12 cellular contexts compared by ENCODE assay signal in the genomic region with DNA sequence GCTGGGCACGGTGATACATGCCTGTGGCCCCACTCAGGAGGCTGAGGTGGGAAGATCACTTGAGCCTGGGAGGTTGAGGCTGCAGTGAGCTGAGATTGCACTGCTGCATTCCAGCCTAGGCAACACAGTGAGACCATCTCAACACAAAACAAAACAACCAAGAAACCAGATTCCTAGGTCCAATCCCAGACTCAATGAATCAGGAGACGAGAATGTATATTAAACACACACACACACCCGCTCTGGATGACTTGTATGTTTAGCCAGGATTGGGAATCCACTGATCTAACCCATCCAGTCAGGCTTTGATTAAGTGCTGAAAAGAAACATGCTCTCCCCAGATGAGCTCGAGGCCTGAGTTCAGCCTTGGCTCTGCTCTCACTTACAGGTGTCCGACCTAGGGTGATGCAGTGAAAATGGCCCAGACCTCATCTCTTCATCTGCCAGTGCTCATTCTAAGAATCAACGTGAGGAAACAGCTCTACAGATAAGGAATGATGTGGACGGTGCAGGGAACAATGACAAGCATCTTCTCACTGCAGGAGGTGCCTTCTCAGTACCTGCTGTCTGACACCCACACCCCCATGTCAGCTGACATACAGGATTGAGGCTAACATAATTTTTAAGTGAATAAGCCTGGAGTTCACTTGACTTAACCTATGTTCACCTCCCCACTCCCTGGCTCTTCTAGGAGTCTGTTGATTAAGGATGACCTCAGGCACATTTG. TPM values are rescaled to one million over a fixed set of nuclear protein-coding genes. Genes with fewer than 3 reads are reported as not detected.
A peak's percentile ranks its signal among the peaks of the same experiment; 100 is the strongest.
DNase-seq lines count a peak whose midpoint lies in the region; ATAC-seq and TF ChIP-seq lines count a peak whose summit lies in the region.
"Had no signal": no experiment of that assay in that cellular context is flagged by ENCODE, and none has a peak within 500 bp of the region (broad histone marks: within the 10 kb centered on the region; RNA-seq: fewer than 3 reads in every experiment).

No MANE protein-coding gene starts in this region.

- no peak overlapping the region for H3K27ac Mint-ChIP-seq in CD8-positive, alpha-beta T cell
- H3K27ac Mint-ChIP-seq: activated T-cell treated with anti-CD3 and anti-CD28 coated beads, Interleukin-2, amount 50 U/mL, for 72 hours had no signal

- intact Hi-C loops in heart right ventricle (cut with DNase I) = loop anchor here in 1 of 10 donors (10.0 kb wide), 1 partner anchor 402 kb away; no protein-coding TSS in a partner anchor
- intact Hi-C loops in CD8-positive, alpha-beta T cell (cut with DNase I, micrococcal nuclease) = no loop called here

- H3K36me3 Mint-ChIP-seq in CD8-positive, alpha-beta T cell = peaks cover 61% of the 10 kb centered on the region

- CTCF ChIA-PET in RWPE1 (lab: Yijun Ruan, JAX) = interaction anchor here (0.5 to 1.8 kb wide), 7 partner anchors 15 to 319 kb away, joined by 3 to 13 read pairs (median 5); a partner anchor contains a TSS
- CTCF ChIA-PET in CD8-positive, alpha-beta T cell (lab: Charles Lee) = interaction anchor here (0.6 to 11.5 kb wide), 8 partner anchors 9 to 317 kb away, joined by 3 to 202 read pairs (median 4); a partner anchor contains a TSS

- POLR2A ChIA-PET in RWPE1 (lab: Yijun Ruan, JAX; ENCODE audit: low non-redundant PET) = interaction anchor here (0.7 kb wide), 1 partner anchor 15 kb away, joined by 3 read pairs; no protein-coding TSS in a partner anchor
- POLR2A ChIA-PET in CD8-positive, alpha-beta T cell (lab: Charles Lee) = interaction anchor here (3.4 kb wide), 1 partner anchor 15 kb away, joined by 14 read pairs; a partner anchor contains a TSS

- H3K4me3 ChIP-seq in fibroblast of mammary gland (ENCODE audit: control insufficient read depth, low read depth, low read length) (no peak overlapping the region), rectal smooth muscle tissue (ENCODE audit: low read length) (no peak overlapping the region), heart right ventricle (no peak overlapping the region)
- H3K4me3 ChIP-seq in CD8-positive, alpha-beta T cell (ENCODE audit: low read depth, low read length) = no peak overlapping the region

- no peaks in the 10 kb centered on the region for H3K9me3 Mint-ChIP-seq in CD8-positive, alpha-beta T cell
- H3K9me3 Mint-ChIP-seq: activated T-cell treated with anti-CD3 and anti-CD28 coated beads, Interleukin-2, amount 50 U/mL, for 72 hours had no signal

- H3K4me3 Mint-ChIP-seq in CD8-positive, alpha-beta T cell = no peak overlapping the region
- H3K4me3 Mint-ChIP-seq: activated T-cell treated with anti-CD3 and anti-CD28 coated beads, Interleukin-2, amount 50 U/mL, for 72 hours had no signal

- H3K4me1 Mint-ChIP-seq in CD8-positive, alpha-beta T cell (ENCODE audit: low read depth) = no peaks in the 10 kb centered on the region

- no peak for ATAC-seq in GM21367 (IDR thresholded peaks at IDR 0.05; ENCODE audit: unreplicated experiment)
- no peak for ATAC-seq in heart right ventricle
- ATAC-seq in stimulated activated naive CD8-positive, alpha-beta T cell treated with anti-CD3 and anti-CD28 coated beads, Interleukin-15, Interleukin-2, amounts not matched to agents 100 U/mL and 50 U/mL, for 24 hours = no peak
- no peak for ATAC-seq in CD8-positive, alpha-beta T cell

- 71 to 74% methylated on average over 7 of the region's 7 CpGs for WGBS in heart right ventricle, 2 donors

- no peaks in the 10 kb centered on the region for H3K36me3 ChIP-seq in rectal smooth muscle tissue (ENCODE audit: control insufficient read depth, insufficient read depth, low read length)
- H3K36me3 ChIP-seq in heart right ventricle = peaks cover 0 to 100% (median 11%) of the 10 kb centered on the region in 9 donors
- H3K36me3 ChIP-seq in CD8-positive, alpha-beta T cell (ENCODE audit: insufficient read depth, low read length) = peaks cover 8% of the 10 kb centered on the region

- peak overlapping the region; percentile 52 for H3K27ac ChIP-seq in RWPE1
- H3K27ac ChIP-seq in rectal smooth muscle tissue (ENCODE audit: low read depth, low read length) = peak overlapping the region; percentile 47
- no peak overlapping the region for H3K27ac ChIP-seq in heart right ventricle
- H3K27ac ChIP-seq in CD8-positive, alpha-beta T cell (ENCODE audit: low read depth, low read length) = no peak overlapping the region

- H3K4me1 ChIP-seq in rectal smooth muscle tissue (ENCODE audit: control insufficient read depth, insufficient read depth, low read length) (peaks cover 10% of the 10 kb centered on the region), heart right ventricle (peaks cover 0 to 6% (median 3%) of the 10 kb centered on the region in 9 donors)
- H3K4me1 ChIP-seq in CD8-positive, alpha-beta T cell (ENCODE audit: insufficient read depth, low read length) = no peaks in the 10 kb centered on the region

- no peak overlapping the region for H3K9ac ChIP-seq in rectal smooth muscle tissue (ENCODE audit: low read length)

- DNase-seq in GM04503 (ENCODE audit: low read depth) (peak; percentile 93), RWPE1 (ENCODE audit: low spot score) (no peak), fibroblast of mammary gland (ENCODE audit: low read depth) (peak; percentile 79), heart right ventricle (no peak)
- no peak for DNase-seq in stimulated activated naive CD8-positive, alpha-beta T cell treated with anti-CD3 and anti-CD28 coated beads, Interleukin-15, Interleukin-2, amounts not matched to agents 100 U/mL and 50 U/mL, for 24 hours
- DNase-seq in CD8-positive, alpha-beta T cell = no peak
- DNase-seq: NCI-H1436 treated with DMSO at 0.1 percent for 48 hours, NCI-H774, substantia nigra had no signal

- no peaks in the 10 kb centered on the region for H3K27me3 Mint-ChIP-seq in CD8-positive, alpha-beta T cell (ENCODE audit: low read depth)

- H3K27me3 ChIP-seq in rectal smooth muscle tissue (ENCODE audit: control insufficient read depth, insufficient read depth, low read length) (no peaks in the 10 kb centered on the region), heart right ventricle (no peaks in the 10 kb centered on the region)
- no peaks in the 10 kb centered on the region for H3K27me3 ChIP-seq in CD8-positive, alpha-beta T cell (ENCODE audit: insufficient read depth, low read length)

- H3K9me3 ChIP-seq in heart right ventricle = no peaks in the 10 kb centered on the region
- H3K9me3 ChIP-seq in CD8-positive, alpha-beta T cell (ENCODE audit: low read length) = no peaks in the 10 kb centered on the region

- TF ChIP-seq CTCF in RWPE1 (conservative IDR thresholded peaks at IDR 0.05; ENCODE audit: low read depth) (no peak), fibroblast of mammary gland (conservative IDR thresholded peaks at IDR 0.05; ENCODE audit: control insufficient read depth, insufficient read depth, low read depth, low read length) (no peak), heart right ventricle (IDR thresholded peaks at IDR 0.05) (no peak)
- no peak for TF ChIP-seq CTCF in CD8-positive, alpha-beta T cell (IDR thresholded peaks at IDR 0.05)

RNA-seq across cellular contexts. Expression of a gene that starts 15.3 kb away (rescaled TPM):
- 10 to 100 TPM; 40.8 to 67.8 (median 49.0) TPM for total RNA-seq in heart right ventricle
- 10 to 100 TPM; 42.4 to 64.6 TPM for polyA plus RNA-seq in heart right ventricle
- total RNA-seq in CD8-positive, alpha-beta T cell = 10 to 100 TPM; 83.6 to 92.2 TPM

RNA-seq across cellular contexts. Expression of a gene that starts 33.7 kb away (rescaled TPM):
- total RNA-seq in heart right ventricle = 10 to 100 TPM; 27.8 to 45.6 (median 38.7) TPM
- polyA plus RNA-seq in heart right ventricle = 10 to 100 TPM; 31.1 to 39.9 TPM
- total RNA-seq in CD8-positive, alpha-beta T cell = 1 to 10 TPM; 5.5 to 8.0 TPM

RNA-seq across cellular contexts. Expression of a gene that starts 39.3 kb away (rescaled TPM):
- total RNA-seq in heart right ventricle = 10 to 100 TPM in 8 of 10 donors, 1 to 10 TPM in 2; 8.6 to 29.8 (median 14.5) TPM
- 10 to 100 TPM; 13.5 to 15.7 TPM for polyA plus RNA-seq in heart right ventricle
- total RNA-seq in CD8-positive, alpha-beta T cell = under 1 TPM in 1 of 2 experiments, not detected in 1; 0.25 TPM

Comparison
In these comparisons a context has a peak if more than half of its experiments do, and no peak if none do; other contexts are left out.
1. DNase-seq: peak in GM04503 (single experiment) and fibroblast of mammary gland (single experiment); none in RWPE1 (single experiment), heart right ventricle (0 of 2), stimulated activated naive CD8-positive, alpha-beta T cell treated with anti-CD3 and anti-CD28 coated beads, Interleukin-15, Interleukin-2, amounts not matched to agents 100 U/mL and 50 U/mL, for 24 hours (single experiment) and CD8-positive, alpha-beta T cell (0 of 7).
2. H3K27ac ChIP-seq: peak in RWPE1 (single experiment) and rectal smooth muscle tissue (single experiment); none in heart right ventricle (0 of 10) and CD8-positive, alpha-beta T cell (single experiment).
3. RNA of a gene that starts 39.3 kb away (total RNA-seq): 8.6 to 29.8 TPM in heart right ventricle; 0.25 TPM in CD8-positive, alpha-beta T cell; every median in the first group is over 4 times any median in the second.